Comparison of ENCODE assay signal across 24 cellular contexts in genomic region chr20:3550857-3551256, GRCh38.
"Had no signal": no experiment of that assay in that cellular context is flagged by ENCODE, and none has a peak within 500 bp of the region (broad histone marks: within the 10 kb centered on the region; RNA-seq: fewer than 3 reads in every experiment).

No MANE protein-coding gene starts in this region.

- H3K4me1 ChIP-seq: ascending aorta had no signal

- H3K9me3 ChIP-seq: ascending aorta had no signal

- ATAC-seq: activated T-cell treated with anti-CD3 and anti-CD28 coated beads, Interleukin-2, amount 50 U/mL, for 4 hours; T-helper 17 cell; WTC11 had no signal

- DNase-seq: activated CD4-positive, alpha-beta memory T cell treated with anti-CD3 and anti-CD28 coated beads for 36 hours; activated CD4-positive, alpha-beta T cell treated with anti-CD3 and anti-CD28 coated beads, Interleukin-2, amount 10 ng/mL, durations not matched to agents 7 days and 5 days; activated CD4-positive, CD25-positive, alpha-beta regulatory T cell treated with anti-CD3 and anti-CD28 coated beads, Interleukin-2, amount 50 U/mL, for 72 hours; activated CD8-positive, alpha-beta memory T cell treated with anti-CD3 and anti-CD28 coated beads for 24 hours; activated effector memory CD4-positive, alpha-beta T cell treated with anti-CD3 and anti-CD28 coated beads, Interleukin-2, amount 50 U/mL, for 16 hours; activated naive CD4-positive, alpha-beta T cell treated with Interleukin-2 at 50 U/mL for 16 hours; activated naive CD8-positive, alpha-beta T cell treated with anti-CD3 and anti-CD28 coated beads, Interleukin-2, amount 50 U/mL, for 24 hours; activated T-cell treated with anti-CD3 and anti-CD28 coated beads, Interleukin-2, amount 50 U/mL, for 4 hours; amniotic stem cell; Karpas-422; MM.1S; NCI-H1105; NCI-H1436; NCI-H187; NCI-H2081 treated with DMSO at 0.1 percent for 48 hours; NCI-H446; NCI-H524; NCI-H748 treated with DMSO at 0.1 percent for 48 hours; SIG-M5; T-helper 17 cell; T-helper 9 cell had no signal

- H3K27me3 ChIP-seq: ascending aorta, cardiac muscle cell had no signal

- H3K4me3 ChIP-seq: ascending aorta, cardiac muscle cell had no signal

- H3K27ac ChIP-seq: ascending aorta, cardiac muscle cell had no signal
